17 cellular contexts compared by ENCODE assay signal in genomic region chr1:212309967-212310366, GRCh38. TPM values are rescaled to one million over a fixed set of nuclear protein-coding genes. Genes with fewer than 3 reads are reported as not detected.
DNase-seq lines count a peak whose midpoint lies in the region; ATAC-seq and TF ChIP-seq lines count a peak whose summit lies in the region.
"Had no signal": no experiment of that assay in that cellular context is flagged by ENCODE, and none has a peak within 500 bp of the region (broad histone marks: within the 10 kb centered on the region; RNA-seq: fewer than 3 reads in every experiment).

No MANE protein-coding gene starts in this region.

- H3K9ac ChIP-seq in H9 (ENCODE audit: extremely low read depth, insufficient read length, low read length): no peak overlapping the region

- no peaks in the 10 kb centered on the region; the same call in 1 of the 2 replicates for H3K4me1 ChIP-seq in H9 (ENCODE audit: insufficient read depth, low read length)
- peaks cover 44 to 59% of the 10 kb centered on the region in 2 experiments for H3K4me1 ChIP-seq in neutrophil (ENCODE audit: control insufficient read depth in 1 of 2, insufficient read depth in 1 of 2, low read depth in 1 of 2, low read length in 1 of 2)
- peaks cover 56% of the 10 kb centered on the region for H3K4me1 ChIP-seq in psoas muscle
- H3K4me1 ChIP-seq in CD8-positive, alpha-beta memory T cell (ENCODE audit: insufficient read depth, low read length): peaks cover 2% of the 10 kb centered on the region

- H3K79me2 ChIP-seq in H9 (ENCODE audit: insufficient read depth, low read length): peaks cover 1% of the 10 kb centered on the region; the same call in 1 of the 2 replicates

- peak overlapping the region; percentile 48 to 80 (median 75) for H3K27ac Mint-ChIP-seq in CD14-positive monocyte
- H3K27ac Mint-ChIP-seq in H9: peak overlapping the region; percentile 42 to 85 (median 76); a peak in 3 of 7 replicates
- H3K27ac Mint-ChIP-seq in CD8-positive, alpha-beta memory T cell: peak overlapping the region in 2 of 8 donors; percentile 1 to 74

- H3K36me3 ChIP-seq in neutrophil (peaks cover 4% of the 10 kb centered on the region), psoas muscle (ENCODE audit: insufficient read depth in 1 of 2, low read depth in 1 of 2) (peaks cover 0 to 8% of the 10 kb centered on the region in 2 donors)
- H3K36me3 ChIP-seq in CD8-positive, alpha-beta memory T cell (ENCODE audit: insufficient read depth, low read length): no peaks in the 10 kb centered on the region

- H3K4me3 Mint-ChIP-seq in CD14-positive monocyte (no peak overlapping the region), H9 (no peak overlapping the region)
- H3K4me3 Mint-ChIP-seq in CD8-positive, alpha-beta memory T cell: peak overlapping the region in 1 of 7 donors; percentile 29

- no peak overlapping the region for H2AK5ac ChIP-seq in H9 (ENCODE audit: insufficient read length, low read length)

- H3K4ac ChIP-seq in H9 (ENCODE audit: low read depth, low read length): no peak overlapping the region

- intact Hi-C loops in CD14-positive monocyte (cut with micrococcal nuclease): no loop called here
- intact Hi-C loops in dorsolateral prefrontal cortex (cut with DNase I): no loop called here
- intact Hi-C loops in psoas muscle (cut with DNase I): loop anchor here in 1 of 2 donors (10.0 kb wide), 1 partner anchor 145 kb away; no protein-coding TSS in a partner anchor

- H2BK12ac ChIP-seq in H9 (ENCODE audit: insufficient read length, low read depth, low read length): no peak overlapping the region

- no peak overlapping the region for H3K27ac ChIP-seq in H9 (ENCODE audit: insufficient read length, low read depth, low read length)
- H3K27ac ChIP-seq in dorsolateral prefrontal cortex: peak overlapping the region in 34 of 59 donors; percentile 2 to 69 (median 40)
- peak overlapping the region; percentile 75 for H3K27ac ChIP-seq in neutrophil
- no peak overlapping the region for H3K27ac ChIP-seq in psoas muscle
- H3K27ac ChIP-seq in CD8-positive, alpha-beta memory T cell (ENCODE audit: low read depth, low read length): no peak overlapping the region

- H4K5ac ChIP-seq in H9 (ENCODE audit: insufficient read length, low read depth, low read length): no peak overlapping the region

- ATAC-seq in psoas muscle: no peak
- ATAC-seq: K562 had no signal

- peaks cover 0 to 1% (median 0%) of the 10 kb centered on the region in 7 donors for H3K9me3 Mint-ChIP-seq in CD14-positive monocyte
- peaks cover 5% of the 10 kb centered on the region in 2 experiments; a peak in 4 of 5 replicates for H3K9me3 Mint-ChIP-seq in H9
- peaks cover 0 to 6% (median 2%) of the 10 kb centered on the region in 5 donors for H3K9me3 Mint-ChIP-seq in CD8-positive, alpha-beta memory T cell

- no peaks in the 10 kb centered on the region for H3K79me1 ChIP-seq in H9 (ENCODE audit: insufficient read depth, low read depth, low read length, poor library complexity, severe bottlenecking)

- H2BK5ac ChIP-seq in H9 (ENCODE audit: insufficient read length, low read length): no peak overlapping the region

- no peak overlapping the region for H3T11ph ChIP-seq in H9 (ENCODE audit: low read length)

- H3K27me3 ChIP-seq in H9 (ENCODE audit: insufficient read depth, low read length) (no peaks in the 10 kb centered on the region), dorsolateral prefrontal cortex (no peaks in the 10 kb centered on the region), neutrophil (no peaks in the 10 kb centered on the region), psoas muscle (ENCODE audit: insufficient read depth in 3 of 3, low read length in 2 of 3) (no peaks in the 10 kb centered on the region)
- no peaks in the 10 kb centered on the region for H3K27me3 ChIP-seq in CD8-positive, alpha-beta memory T cell (ENCODE audit: insufficient read depth, low read length, poor library complexity, severe bottlenecking)

- H2BK20ac ChIP-seq in H9 (ENCODE audit: low read depth, low read length, poor library complexity, severe bottlenecking): no peak overlapping the region

- H3K4me2 ChIP-seq in H9 (ENCODE audit: insufficient read depth, insufficient read length, low read length): no peak overlapping the region

- no peak overlapping the region for H4K91ac ChIP-seq in H9 (ENCODE audit: insufficient read length, low read depth, low read length)

- no peak overlapping the region for H2BK120ac ChIP-seq in H9 (ENCODE audit: low read depth, low read length, poor library complexity, severe bottlenecking)

- POLR2A ChIA-PET in CD8-positive, alpha-beta memory T cell (lab: Charles Lee): no interaction called here

- no peak overlapping the region for H2AFZ ChIP-seq in H9 (ENCODE audit: low read length)

- TF ChIP-seq CTCF in CD14-positive monocyte (IDR thresholded peaks at IDR 0.05): no peak
- no peak for TF ChIP-seq CTCF in H9 (conservative IDR thresholded peaks at IDR 0.05)
- TF ChIP-seq CTCF in dorsolateral prefrontal cortex (IDR thresholded peaks at IDR 0.05 in 54 of 56, conservative IDR thresholded peaks at IDR 0.05 in 2 of 56; ENCODE audit: low read depth in 1 of 56, partially characterized antibody in 56 of 56): no peak
- TF ChIP-seq CTCF in neutrophil (IDR thresholded peaks at IDR 0.05): no peak
- TF ChIP-seq CTCF in psoas muscle (IDR thresholded peaks at IDR 0.05): no peak

- H3K18ac ChIP-seq in H9 (ENCODE audit: insufficient read length, low read depth, low read length): no peak overlapping the region

- H3K9me3 ChIP-seq in H9 (ENCODE audit: control insufficient read depth, low read depth, low read length): no peaks in the 10 kb centered on the region
- no peaks in the 10 kb centered on the region for H3K9me3 ChIP-seq in neutrophil
- H3K9me3 ChIP-seq in psoas muscle: no peaks in the 10 kb centered on the region
- H3K9me3 ChIP-seq in CD8-positive, alpha-beta memory T cell (ENCODE audit: low read length): no peaks in the 10 kb centered on the region

- H2BK15ac ChIP-seq in H9 (ENCODE audit: low read depth, low read length): no peak overlapping the region

- no peaks in the 10 kb centered on the region for H3K23me2 ChIP-seq in H9 (ENCODE audit: insufficient read length, low read depth, low read length, poor library complexity, severe bottlenecking)

- H3K36me3 Mint-ChIP-seq in CD14-positive monocyte (peaks cover 19 to 47% of the 10 kb centered on the region in 2 donors), H9 (ENCODE audit: insufficient read depth in 1 of 3, low read depth in 3 of 3) (peaks cover 10 to 27% (median 13%) of the 10 kb centered on the region in 3 experiments)
- H3K36me3 Mint-ChIP-seq in CD8-positive, alpha-beta memory T cell: peaks cover 14 to 58% (median 22%) of the 10 kb centered on the region in 3 donors

- no peak overlapping the region for H3K14ac ChIP-seq in H9 (ENCODE audit: insufficient read depth, low read length)

- H3K27me3 Mint-ChIP-seq in CD14-positive monocyte (ENCODE audit: low read depth in 3 of 3): no peaks in the 10 kb centered on the region
- no peaks in the 10 kb centered on the region for H3K27me3 Mint-ChIP-seq in H9 (ENCODE audit: low read depth)
- no peaks in the 10 kb centered on the region for H3K27me3 Mint-ChIP-seq in CD8-positive, alpha-beta memory T cell

- no peak overlapping the region for H4K8ac ChIP-seq in H9 (replicated peaks; ENCODE audit: insufficient read length, low read depth, low read length)

- H3K4me1 Mint-ChIP-seq in CD14-positive monocyte: peaks cover 40% of the 10 kb centered on the region
- H3K4me1 Mint-ChIP-seq in H9: peaks cover 29 to 31% of the 10 kb centered on the region in 2 experiments
- peaks cover 66 to 84% (median 77%) of the 10 kb centered on the region in 3 donors for H3K4me1 Mint-ChIP-seq in CD8-positive, alpha-beta memory T cell

- no peak overlapping the region for H3K23ac ChIP-seq in H9 (ENCODE audit: insufficient read length, low read depth, low read length)

- CTCF ChIA-PET in CD8-positive, alpha-beta memory T cell (lab: Charles Lee): no interaction called here

- no peaks in the 10 kb centered on the region for H4K20me1 ChIP-seq in H9 (ENCODE audit: control insufficient read depth, insufficient read depth, insufficient read length)

- no peak overlapping the region for H3K56ac ChIP-seq in H9 (ENCODE audit: insufficient read length, low read depth, low read length)

- no peak for DNase-seq in CD14-positive monocyte (ENCODE audit: low spot score)
- DNase-seq in H9: no peak
- no peak for DNase-seq in dorsolateral prefrontal cortex
- no peak for DNase-seq in psoas muscle
- no peak for DNase-seq in DMS79 (lab: John Stamatoyannopoulos, UW)
- no peak for DNase-seq in SHP77 (lab: John Stamatoyannopoulos, UW)
- DNase-seq in CD8-positive, alpha-beta memory T cell: no peak
- DNase-seq: activated CD4-positive, alpha-beta T cell treated with anti-CD3 and anti-CD28 coated beads for 48 hours; activated naive CD4-positive, alpha-beta T cell treated with anti-CD3 and anti-CD28 coated beads, Interleukin-2, amount 50 U/mL, for 16 hours; Calu3; cortex of kidney; erythroblast; GDM1; NCI-H1048; NCI-H526 treated with DMSO at 0.1 percent for 48 hours had no signal

- H3K4me3 ChIP-seq in dorsolateral prefrontal cortex (no peak overlapping the region), neutrophil (ENCODE audit: low read depth in 1 of 2, low read length in 1 of 2) (no peak overlapping the region), psoas muscle (no peak overlapping the region)
- H3K4me3 ChIP-seq in CD8-positive, alpha-beta memory T cell (ENCODE audit: low read length): no peak overlapping the region
- H3K4me3 ChIP-seq: K562 had no signal

RNA-seq across cellular contexts. Expression of gene PPP2R5A, which starts 24.8 kb away (rescaled TPM):
- polyA plus RNA-seq in CD14-positive monocyte (10 to 100 TPM; 28.1 to 31.1 TPM), psoas muscle (10 to 100 TPM; 27.7 to 46.5 (median 28.1) TPM)
- total RNA-seq in H9 (2021) (22.0 and 22.2 TPM in 2 replicates), dorsolateral prefrontal cortex (10 to 100 TPM; 20.1 to 45.5 (median 29.2) TPM), psoas muscle (10 to 100 TPM; 28.5 to 55.1 (median 32.0) TPM)
- total RNA-seq in CD8-positive, alpha-beta memory T cell: 10 to 100 TPM; 46.1 to 46.9 TPM
- 51.9 TPM for polyA plus RNA-seq in CD8-positive, alpha-beta memory T cell

Comparison
In these comparisons a context has a peak if more than half of its experiments do, and no peak if none do; other contexts are left out.
1. H3K27ac ChIP-seq: peak in dorsolateral prefrontal cortex (34 of 59) and neutrophil (single experiment); none in H9 (single experiment), psoas muscle (single experiment) and CD8-positive, alpha-beta memory T cell (single experiment).